Comparison of ENCODE assay signal across 25 cellular contexts in the genomic region with DNA sequence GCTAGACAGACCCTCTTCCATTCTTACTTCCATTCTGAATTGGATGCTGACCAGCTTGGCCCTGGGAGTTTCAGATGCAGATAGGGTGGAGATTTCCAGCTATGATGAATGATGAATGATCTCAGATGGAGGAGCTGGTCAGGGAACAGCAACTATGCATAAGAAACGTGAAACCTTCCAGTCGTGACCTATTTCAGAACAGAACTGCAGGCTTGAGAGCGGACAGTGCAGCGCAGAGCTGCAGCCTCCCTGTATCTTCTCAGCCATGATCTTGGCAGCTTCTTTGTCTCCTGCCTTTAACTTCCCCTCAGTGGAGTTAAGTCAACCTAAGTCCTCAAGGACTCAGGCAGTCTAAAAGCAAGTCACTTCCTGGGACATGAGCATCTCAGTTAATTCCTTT. TPM values are rescaled to one million over a fixed set of nuclear protein-coding genes. Genes with fewer than 3 reads are reported as not detected.
DNase-seq lines count a peak whose midpoint lies in the region; ATAC-seq, FAIRE-seq and TF ChIP-seq lines count a peak whose summit lies in the region.
"Had no signal": no experiment of that assay in that cellular context is flagged by ENCODE, and none has a peak within 500 bp of the region (broad histone marks: within the 10 kb centered on the region; RNA-seq: fewer than 3 reads in every experiment).

No MANE protein-coding gene starts in this region.

- no peak overlapping the region for H3K4me3 ChIP-seq in K562
- H3K4me3 ChIP-seq in transverse colon: no peak overlapping the region
- H3K4me3 ChIP-seq: Peyer's patch had no signal

- no peaks in the 10 kb centered on the region for H3K9me3 ChIP-seq in K562 (replicated peaks; ENCODE audit: control insufficient read depth, insufficient read depth, low read depth, low read length)
- no peaks in the 10 kb centered on the region for H3K9me3 ChIP-seq in transverse colon
- H3K9me3 ChIP-seq: Peyer's patch had no signal

- H3K4me3 Mint-ChIP-seq in activated CD4-positive, alpha-beta T cell treated with anti-CD3 and anti-CD28 coated beads, Interleukin-2, amount 10 ng/mL, durations not matched to agents 24 days and 14 days: no peak overlapping the region
- H3K4me3 Mint-ChIP-seq: IgD-negative memory B cell had no signal

- intact Hi-C loops in activated CD4-positive, alpha-beta T cell treated with anti-CD3 and anti-CD28 coated beads, Interleukin-2, amount 10 ng/mL, durations not matched to agents 24 days and 14 days (cut with micrococcal nuclease): no loop called here
- intact Hi-C loops in K562 (cut with micrococcal nuclease) (no loop called here), transverse colon (cut with DNase I; ENCODE audit: low total_unique reads) (loop anchor here (5.0 kb wide), 1 partner anchor 79 kb away; no protein-coding TSS in a partner anchor)

- 31% methylated on average over 4 of the region's 4 CpGs for WGBS in K562 (ENCODE audit: insufficient coverage, low coverage, missing lambda C conversion rate)
- 40 to 64% methylated on average over 2 to 4 of the region's 4 CpGs for WGBS in transverse colon (ENCODE audit: low coverage in 1 of 2), 2 donors

- no peak for TF ChIP-seq RAD21 in K562 (CRISPR knock-in tag; conservative IDR thresholded peaks at IDR 0.05 in 1 of 2, IDR thresholded peaks at IDR 0.05 in 1 of 2)

- H3K27ac ChIP-seq in K562 (ENCODE audit: extremely low read depth, low read depth, low read length) (no peak overlapping the region), transverse colon (peak overlapping the region in 3 of 4 donors; percentile 53 to 72 (median 68))
- H3K27ac ChIP-seq: 22Rv1, C4-2B, Peyer's patch had no signal

- no peak for TF ChIP-seq EP300 in K562 (IDR thresholded peaks at IDR 0.05; ENCODE audit: low read length)
- TF ChIP-seq EP300 in transverse colon (IDR thresholded peaks at IDR 0.05; ENCODE audit: low read depth): no peak

- peak; percentile 24 for DNase-seq in activated CD4-positive, alpha-beta T cell treated with anti-CD3 and anti-CD28 coated beads, Interleukin-2, amount 10 ng/mL, durations not matched to agents 24 days and 14 days
- DNase-seq in activated CD4-positive, alpha-beta T cell treated with anti-CD3 and anti-CD28 coated beads for 48 hours: no peak
- DNase-seq in K562 (ENCODE audit: extremely low read depth in 1 of 4, low spot score in 3 of 4) (no peak), left kidney (ENCODE audit: low read depth, low spot score) (peak; percentile 46), transverse colon (no peak), T-helper 1 cell (no peak), dermis blood vessel endothelial cell (no peak)
- no peak for DNase-seq in effector CD8-positive, alpha-beta T cell (lab: John Stamatoyannopoulos, UW)
- DNase-seq: AML-193; DND-41; HCEC 1CT; Kasumi-1; MM.1S; NCI-H1092; NCI-H1436 treated with DMSO at 0.1 percent for 48 hours; NCI-H2029 treated with DMSO at 0.1 percent for 48 hours; NCI-H446 treated with DMSO at 0.1 percent for 48 hours; NCI-H748 treated with DMSO at 0.1 percent for 48 hours; NK-92 treated with Interleukin-12 subunit alpha and Interleukin-12 subunit beta, amount 100 ng/mL, for 24 hours; Peyer's patch had no signal

- CTCF ChIA-PET in K562 (lab: Yijun Ruan, JAX; ENCODE audit: low intra/inter-chr PET ratio): no interaction called here

- TF ChIP-seq POLR2A in K562 (conservative IDR thresholded peaks at IDR 0.05): no peak
- no peak for TF ChIP-seq POLR2A in transverse colon (IDR thresholded peaks at IDR 0.05)

- H3K4me1 ChIP-seq in K562 (replicated peaks in 1 of 2; ENCODE audit: control insufficient read depth in 2 of 2, insufficient read depth in 2 of 2, low read length in 2 of 2) (no peaks in the 10 kb centered on the region), transverse colon (peaks cover 6 to 26% (median 19%) of the 10 kb centered on the region in 4 donors)
- H3K4me1 ChIP-seq: Peyer's patch had no signal

- in situ Hi-C loops in K562 (cut with MboI) (no loop called here), transverse colon (cut with MboI; ENCODE audit: low pct_ligation_motif_present in 1 of 4, low pct_unique_long_range_greater_than_20kb in 1 of 4, low sequenced_read_pairs in 3 of 4) (no loop called here)

- no peaks in the 10 kb centered on the region for H3K36me3 Mint-ChIP-seq in activated CD4-positive, alpha-beta T cell treated with anti-CD3 and anti-CD28 coated beads, Interleukin-2, amount 10 ng/mL, durations not matched to agents 24 days and 14 days (ENCODE audit: low read depth)
- H3K36me3 Mint-ChIP-seq: IgD-negative memory B cell had no signal

- H3K27ac Mint-ChIP-seq in activated CD4-positive, alpha-beta T cell treated with anti-CD3 and anti-CD28 coated beads, Interleukin-2, amount 10 ng/mL, durations not matched to agents 24 days and 14 days: no peak overlapping the region
- H3K27ac Mint-ChIP-seq: IgD-negative memory B cell had no signal

- FAIRE-seq in K562 (lab: Jason Lieb, UNC): peak; percentile 26
- FAIRE-seq: G401.6, HTR-8/SVneo had no signal

- no peak for TF ChIP-seq CTCF in K562 (IDR thresholded peaks at IDR 0.05 in 2 of 3, conservative IDR thresholded peaks at IDR 0.05 in 1 of 3; ENCODE audit: insufficient read depth in 2 of 3, low read depth in 1 of 3, low read length in 3 of 3)
- no peak for TF ChIP-seq CTCF in transverse colon (IDR thresholded peaks at IDR 0.05)

- no peak overlapping the region for H3K4me2 ChIP-seq in K562 (ENCODE audit: insufficient read depth, low read length)

- no peaks in the 10 kb centered on the region for H3K4me1 Mint-ChIP-seq in activated CD4-positive, alpha-beta T cell treated with anti-CD3 and anti-CD28 coated beads, Interleukin-2, amount 10 ng/mL, durations not matched to agents 24 days and 14 days

- H3K27me3 ChIP-seq in K562 (ENCODE audit: control insufficient read depth in 2 of 2, insufficient read depth in 2 of 2, low read length in 2 of 2) (no peaks in the 10 kb centered on the region), transverse colon (no peaks in the 10 kb centered on the region)
- H3K27me3 ChIP-seq: Peyer's patch had no signal

- no peaks in the 10 kb centered on the region for H3K9me1 ChIP-seq in K562 (ENCODE audit: control insufficient read depth, insufficient read depth, low read length)

- no peak overlapping the region for H2AFZ ChIP-seq in K562 (ENCODE audit: low read depth, low read length)

- no peaks in the 10 kb centered on the region for H3K9me3 Mint-ChIP-seq in activated CD4-positive, alpha-beta T cell treated with anti-CD3 and anti-CD28 coated beads, Interleukin-2, amount 10 ng/mL, durations not matched to agents 24 days and 14 days
- H3K9me3 Mint-ChIP-seq: IgD-negative memory B cell had no signal

- no peaks in the 10 kb centered on the region for H3K79me2 ChIP-seq in K562 (ENCODE audit: control insufficient read depth, insufficient read depth, low read length)

- no peaks in the 10 kb centered on the region for H4K20me1 ChIP-seq in K562 (replicated peaks; ENCODE audit: control insufficient read depth, insufficient read depth, low read length)

- BruUV-seq in K562 (replicated peaks; lab: Mats Ljungman, UMichigan): no TSS peak

- H3K36me3 ChIP-seq in K562 (ENCODE audit: control insufficient read depth, insufficient read depth, low read length) (no peaks in the 10 kb centered on the region), transverse colon (no peaks in the 10 kb centered on the region)
- H3K36me3 ChIP-seq: Peyer's patch had no signal

- H3K9ac ChIP-seq in K562 (ENCODE audit: insufficient read depth in 1 of 2, low read depth in 2 of 2, low read length in 2 of 2): no peak overlapping the region

- peak; percentile 62 for ATAC-seq in K562

- POLR2A ChIA-PET in K562 (lab: Yijun Ruan, JAX): interaction anchor here (1.1 kb wide), 1 partner anchor 34 kb away, joined by 4 read pairs; no protein-coding TSS in a partner anchor

- H3K27me3 Mint-ChIP-seq in activated CD4-positive, alpha-beta T cell treated with anti-CD3 and anti-CD28 coated beads, Interleukin-2, amount 10 ng/mL, durations not matched to agents 24 days and 14 days: peaks cover 2% of the 10 kb centered on the region

TF ChIP-seq in K562, 482 proteins besides CTCF, POLR2A, EP300 and RAD21 (continues in another document):
- TF ChIP-seq CREB3 (tag; conservative IDR thresholded peaks at IDR 0.05; ENCODE audit: low read depth): no peak
- no peak for TF ChIP-seq KHSRP (IDR thresholded peaks at IDR 0.05)

RNA-seq across cellular contexts. Expression of gene HAND2, which starts 43.3 kb away (rescaled TPM):
- not detected in 2 replicates for total RNA-seq in activated CD4-positive, alpha-beta T cell treated with anti-CD3 and anti-CD28 coated beads, Interleukin-2, amount 10 ng/mL, durations not matched to agents 24 days and 14 days
- total RNA-seq in K562 (2011; cell fraction: chromatin; rRNA removed; ENCODE audit: low replicate concordance): 15.5 and 17.1 TPM in 2 replicates
- 13.2 and 15.0 TPM in 2 replicates for total RNA-seq in K562 (2011; cell fraction: nucleolus; rRNA removed)
- 12.4 and 14.3 TPM in 2 replicates for total RNA-seq in K562 (2011; cell fraction: nucleoplasm; rRNA removed)
- total RNA-seq in K562 (2014; rRNA removed) (11.8 and 12.8 TPM in 2 replicates), K562 (2014; rRNA removed; fragmentation: Illumina TruSeq; extraction: Trizol) (3.0 and 3.3 TPM in 2 replicates), K562 (2015; rRNA removed; fragmentation: Illumina TruSeq; extraction: Trizol) (4.2 and 5.6 TPM in 2 replicates), K562 (2021) (6.0 and 6.6 TPM in 2 replicates), transverse colon (10 to 100 TPM; 24.6 to 87.6 (median 40.9) TPM), dermis blood vessel endothelial cell (not detected in 2 replicates)
- polyA plus RNA-seq in K562 (2011; rRNA removed) (0.58 and 2.6 TPM in 2 replicates), K562 (2014; fragmentation: Illumina TruSeq; extraction: Trizol) (4.9 and 6.4 TPM in 2 replicates), K562 (2014; fragmentation: Nextera tagmentation; extraction: Ambion mirVana) (1 to 10 TPM; 1.7 to 2.0 TPM), K562 (2014; rRNA removed) (4.9 and 6.6 TPM in 2 replicates)
- polyA plus RNA-seq in K562 (2011; cell fraction: cytosol; rRNA removed): 0.43 and 1.7 TPM in 2 replicates
- 0.94 and 6.5 TPM in 2 replicates for polyA plus RNA-seq in K562 (2011; cell fraction: nucleus; rRNA removed)
- polyA plus RNA-seq in K562 (2012): 4.1 and 4.4 TPM in 2 replicates
- polyA minus RNA-seq in K562 (2011; rRNA and poly(A)+ RNA removed): 0.30 and 2.8 TPM in 2 replicates
- 2.8 TPM in 1 of 2 replicates, not detected in the other for polyA minus RNA-seq in K562 (2011; cell fraction: cytosol; rRNA and poly(A)+ RNA removed)
- polyA minus RNA-seq in K562 (2011; cell fraction: nucleus; rRNA and poly(A)+ RNA removed): 1.3 and 3.5 TPM in 2 replicates
- polyA plus RNA-seq: IgD-negative memory B cell had no signal

Comparison
In these comparisons a context has a peak if more than half of its experiments do, and no peak if none do; other contexts are left out.
1. DNase-seq: peak in activated CD4-positive, alpha-beta T cell treated with anti-CD3 and anti-CD28 coated beads, Interleukin-2, amount 10 ng/mL, durations not matched to agents 24 days and 14 days (single experiment) and left kidney (single experiment); none in activated CD4-positive, alpha-beta T cell treated with anti-CD3 and anti-CD28 coated beads for 48 hours (single experiment), K562 (0 of 4), transverse colon (single experiment), effector CD8-positive, alpha-beta T cell (single experiment), T-helper 1 cell (0 of 5) and dermis blood vessel endothelial cell (single experiment).